ENCODE assay signal across 9 cellular contexts in genomic region chr10:93993414-93993781, GRCh38. TPM values are rescaled to one million over a fixed set of nuclear protein-coding genes. Genes with fewer than 3 reads are reported as not detected.
A peak's percentile ranks its signal among the peaks of the same experiment; 100 is the strongest.
DNase-seq lines count a peak whose midpoint lies in the region; ATAC-seq and TF ChIP-seq lines count a peak whose summit lies in the region.
"Had no signal": no experiment of that assay in that cellular context is flagged by ENCODE, and none has a peak within 500 bp of the region (broad histone marks: within the 10 kb centered on the region; RNA-seq: fewer than 3 reads in every experiment).

No MANE protein-coding gene starts in this region.

- H3K9ac ChIP-seq in HUES48 (ENCODE audit: low read depth, low read length) (no peak overlapping the region), endodermal cell (ENCODE audit: extremely low read depth, low read length, poor library complexity, severe bottlenecking) (no peak overlapping the region), neural progenitor cell (no peak overlapping the region)

- peaks cover 5% of the 10 kb centered on the region for H3K36me3 Mint-ChIP-seq in endodermal cell (ENCODE audit: low read depth)
- H3K36me3 Mint-ChIP-seq in neural progenitor cell = no peaks in the 10 kb centered on the region

- H3K27me3 ChIP-seq in BE2C (peaks cover 12% of the 10 kb centered on the region), HUES48 (ENCODE audit: control insufficient read depth, insufficient read depth, low read length) (peaks cover 91% of the 10 kb centered on the region), endodermal cell (ENCODE audit: control insufficient read depth, insufficient read depth, low read length, poor library complexity, severe bottlenecking) (no peaks in the 10 kb centered on the region), neural progenitor cell (peaks cover 80% of the 10 kb centered on the region)

- H3K36me3 ChIP-seq in BE2C (no peaks in the 10 kb centered on the region), HUES48 (ENCODE audit: control insufficient read depth, insufficient read depth, low read length) (no peaks in the 10 kb centered on the region), endodermal cell (ENCODE audit: control insufficient read depth, insufficient read depth, low read length) (peaks cover 8% of the 10 kb centered on the region), neural progenitor cell (no peaks in the 10 kb centered on the region)

- TF ChIP-seq CTCF in BE2C (IDR thresholded peaks at IDR 0.05; ENCODE audit: low read depth, low read length) (no peak), endodermal cell (conservative IDR thresholded peaks at IDR 0.05) (no peak), neural progenitor cell (IDR thresholded peaks at IDR 0.05) (no peak)

- no peaks in the 10 kb centered on the region for H4K20me1 ChIP-seq in neural progenitor cell (ENCODE audit: low read depth)

- 5 to 26% methylated on average over 8 to 25 of the region's 25 CpGs for WGBS in endodermal cell (ENCODE audit: insufficient coverage in 1 of 2, insufficient read length in 1 of 2), 2 experiments

- H3K79me2 ChIP-seq in neural progenitor cell (ENCODE audit: low read depth) = no peaks in the 10 kb centered on the region

- H3K4me3 Mint-ChIP-seq in endodermal cell = peak overlapping the region; percentile 65
- peak overlapping the region; percentile 83 for H3K4me3 Mint-ChIP-seq in neural progenitor cell

- H3F3A ChIP-seq in neural progenitor cell (ENCODE audit: low read depth) = peaks cover 22% of the 10 kb centered on the region

- H3K27me3 Mint-ChIP-seq in endodermal cell (ENCODE audit: insufficient read depth) (peaks cover 58% of the 10 kb centered on the region), neural progenitor cell (ENCODE audit: insufficient read depth, low read depth) (peaks cover 18% of the 10 kb centered on the region)

- peaks cover 1% of the 10 kb centered on the region for H3K9me3 Mint-ChIP-seq in endodermal cell
- no peaks in the 10 kb centered on the region for H3K9me3 Mint-ChIP-seq in neural progenitor cell

- no peak for DNase-seq in BE2C
- DNase-seq in endodermal cell = peak; percentile 65
- DNase-seq in neural progenitor cell (ENCODE audit: low spot score) = no peak
- no peak for DNase-seq in DMS53 treated with DMSO at 0.1 percent for 48 hours (lab: John Stamatoyannopoulos, UW; ENCODE audit: unreplicated experiment)
- DNase-seq in GM19238 (ENCODE audit: insufficient read length, low spot score) = no peak
- no peak for DNase-seq in NCI-H510A (lab: John Stamatoyannopoulos, UW)
- DNase-seq: SHP77 treated with DMSO at 0.1 percent for 48 hours had no signal

- ATAC-seq in HG02610 (IDR thresholded peaks at IDR 0.05; ENCODE audit: unreplicated experiment) = no peak

- H3K4me1 Mint-ChIP-seq in endodermal cell (peaks cover 42% of the 10 kb centered on the region), neural progenitor cell (peaks cover 28% of the 10 kb centered on the region)

- H3K4me1 ChIP-seq in BE2C = peaks cover 5% of the 10 kb centered on the region; the same call in 1 of the 2 replicates
- H3K4me1 ChIP-seq in HUES48 (ENCODE audit: control insufficient read depth, insufficient read depth, low read length) = peaks cover 4% of the 10 kb centered on the region; the same call in 1 of the 2 replicates
- H3K4me1 ChIP-seq in endodermal cell (ENCODE audit: control insufficient read depth, insufficient read depth, low read length) = peaks cover 6% of the 10 kb centered on the region
- H3K4me1 ChIP-seq in neural progenitor cell = peaks cover 18% of the 10 kb centered on the region

- H3K27ac ChIP-seq in HUES48 (ENCODE audit: low read depth, low read length) (no peak overlapping the region), endodermal cell (ENCODE audit: low read depth, low read length) (no peak overlapping the region), neural progenitor cell (no peak overlapping the region)

- H3K4me3 ChIP-seq in BE2C (ENCODE audit: low read depth, low read length) (peak overlapping the region; percentile 41), HUES48 (ENCODE audit: low read depth, low read length) (peak overlapping the region; percentile 62), endodermal cell (ENCODE audit: low read length) (peak overlapping the region; percentile 85), neural progenitor cell (peak overlapping the region; percentile 61)

- H3K27ac Mint-ChIP-seq in endodermal cell (peak overlapping the region; percentile 64), neural progenitor cell (no peak overlapping the region)

- H3K9me3 ChIP-seq in BE2C (no peaks in the 10 kb centered on the region), HUES48 (ENCODE audit: control insufficient read depth, insufficient read depth, low read length) (no peaks in the 10 kb centered on the region), endodermal cell (ENCODE audit: control insufficient read depth, low read length) (peaks cover 11% of the 10 kb centered on the region), neural progenitor cell (ENCODE audit: low read depth) (no peaks in the 10 kb centered on the region)

- H2AFZ ChIP-seq in neural progenitor cell (replicated peaks) = peak overlapping the region; percentile 77

- H3K4me2 ChIP-seq in neural progenitor cell = peak overlapping the region; percentile 84

RNA-seq across cellular contexts. Expression of gene PLCE1, which starts 0.3 kb away (rescaled TPM):
- polyA plus RNA-seq in BE2C (2012; ENCODE audit: insufficient read depth, insufficient read length, low read depth) = 1.7 TPM
- total RNA-seq in endodermal cell = 10 to 100 TPM; 13.1 to 14.3 TPM
- 4.5 TPM for polyA plus RNA-seq in endodermal cell (2013, experiment 1 of 2)
- 6.2 TPM for polyA plus RNA-seq in endodermal cell (2013, experiment 2 of 2)
- total RNA-seq in neural progenitor cell (ENCODE audit: low replicate concordance) = 0.47 and 0.71 TPM in 2 replicates
